ENCODE assay signal across 8 cellular contexts in genomic region chr1:86704456-86704971, GRCh38. TPM values are rescaled to one million over a fixed set of nuclear protein-coding genes. Genes with fewer than 3 reads are reported as not detected.
DNase-seq lines count a peak whose midpoint lies in the region; ATAC-seq and TF ChIP-seq lines count a peak whose summit lies in the region.

TSS of gene SH3GLB1 (plus strand) at chr1:86704576. CDS start at chr1:86704900, 324 bp downstream.

- H3K4me3 ChIP-seq in thoracic aorta: peak within 1 kb of the TSS; percentile 95

- peak within 1 kb of the TSS; percentile 96 to 99 for H3K27ac Mint-ChIP-seq in activated naive CD4-positive, alpha-beta T cell treated with anti-CD3 and anti-CD28 coated beads, Interleukin-2, amount 50 U/mL, for 72 hours
- H3K27ac Mint-ChIP-seq in osteocyte (ENCODE audit: unreplicated experiment): peak within 1 kb of the TSS; percentile 99

- H3K27me3 ChIP-seq in thoracic aorta (replicated peaks; ENCODE audit: insufficient read depth): no peaks in the 10 kb centered on the region

- peaks cover 3% of the 10 kb centered on the region for H3K27me3 Mint-ChIP-seq in osteocyte (ENCODE audit: unreplicated experiment)

- peak within 1 kb of the TSS; percentile 99 for H3K4me3 Mint-ChIP-seq in osteocyte (ENCODE audit: unreplicated experiment)

- H3K4me1 ChIP-seq in thoracic aorta (ENCODE audit: control insufficient read depth in 1 of 2, low read depth in 2 of 2): peaks cover 26 to 36% of the 10 kb centered on the region in 2 donors

- DNase-seq in NCI-H1092 (lab: John Stamatoyannopoulos, UW): peak; percentile 90
- DNase-seq in SKM-1 (lab: John Stamatoyannopoulos, UW; ENCODE audit: unreplicated experiment): peak; percentile 96
- peak; percentile 90 to 91 for DNase-seq in activated naive CD4-positive, alpha-beta T cell treated with anti-CD3 and anti-CD28 coated beads, Interleukin-2, amount 50 U/mL, for 72 hours (ENCODE audit: low spot score in 2 of 2)
- peak; percentile 91 for DNase-seq in glomerular visceral epithelial cell (ENCODE audit: extremely low spot score)
- DNase-seq in osteocyte (ENCODE audit: extremely low spot score, unreplicated experiment): peak; percentile 97
- DNase-seq in thoracic aorta (ENCODE audit: low spot score): peak; percentile 45

- H3K4me1 Mint-ChIP-seq in osteocyte (ENCODE audit: unreplicated experiment): peaks cover 35% of the 10 kb centered on the region

- peaks cover 16 to 17% of the 10 kb centered on the region in 2 donors for H3K36me3 Mint-ChIP-seq in activated naive CD4-positive, alpha-beta T cell treated with anti-CD3 and anti-CD28 coated beads, Interleukin-2, amount 50 U/mL, for 72 hours
- H3K36me3 Mint-ChIP-seq in osteocyte (ENCODE audit: unreplicated experiment): peaks cover 6% of the 10 kb centered on the region

- no peaks in the 10 kb centered on the region for H3K9me3 Mint-ChIP-seq in activated naive CD4-positive, alpha-beta T cell treated with anti-CD3 and anti-CD28 coated beads, Interleukin-2, amount 50 U/mL, for 72 hours
- no peaks in the 10 kb centered on the region for H3K9me3 Mint-ChIP-seq in osteocyte (ENCODE audit: unreplicated experiment)

- H3K9me3 ChIP-seq in thoracic aorta: no peaks in the 10 kb centered on the region

- peak; percentile 80 for TF ChIP-seq CTCF in GM12872 (IDR thresholded peaks at IDR 0.05; ENCODE audit: insufficient read depth, low read depth, low read length)
- TF ChIP-seq CTCF in osteocyte (IDR thresholded peaks at IDR 0.05): peak; percentile 95
- TF ChIP-seq CTCF in thoracic aorta (IDR thresholded peaks at IDR 0.05): peak; percentile 88

- H3K36me3 ChIP-seq in thoracic aorta: no peaks in the 10 kb centered on the region

- peak within 1 kb of the TSS; percentile 96 to 99 for H3K27ac ChIP-seq in thoracic aorta

- ATAC-seq in HG02623 (IDR thresholded peaks at IDR 0.05; ENCODE audit: unreplicated experiment) (peak; percentile 82), thoracic aorta (ENCODE audit: insufficient number of reproducible peaks, low FRiP score, low read depth) (peak; percentile 92)
- ATAC-seq in activated naive CD4-positive, alpha-beta T cell treated with anti-CD3 and anti-CD28 coated beads, Interleukin-2, amount 50 U/mL, for 72 hours: peak; percentile 90 to 94

RNA-seq across cellular contexts. Expression of gene SH3GLB1, which starts in this region (rescaled TPM):
- 10 to 100 TPM; 58.0 to 59.1 TPM for total RNA-seq in activated naive CD4-positive, alpha-beta T cell treated with anti-CD3 and anti-CD28 coated beads, Interleukin-2, amount 50 U/mL, for 72 hours
- total RNA-seq in osteocyte (80.5 and 81.8 TPM in 2 replicates), thoracic aorta (10 to 100 TPM; 49.1 to 69.6 TPM)

Comparison
In these comparisons a context has a peak if more than half of its experiments do, and no peak if none do; other contexts are left out.
1. Peak in every context shown above with its lines: DNase-seq, ATAC-seq, H3K4me3 ChIP-seq and H3K27ac ChIP-seq.
2. DNase-seq: peak in every context shown above with its lines; median percentile 97 in osteocyte; 96 in SKM-1; 91 in glomerular visceral epithelial cell; 90 in activated naive CD4-positive, alpha-beta T cell treated with anti-CD3 and anti-CD28 coated beads, Interleukin-2, amount 50 U/mL, for 72 hours; 90 in NCI-H1092; 45 in thoracic aorta.